33 cellular contexts compared by ENCODE assay signal in the genomic region with DNA sequence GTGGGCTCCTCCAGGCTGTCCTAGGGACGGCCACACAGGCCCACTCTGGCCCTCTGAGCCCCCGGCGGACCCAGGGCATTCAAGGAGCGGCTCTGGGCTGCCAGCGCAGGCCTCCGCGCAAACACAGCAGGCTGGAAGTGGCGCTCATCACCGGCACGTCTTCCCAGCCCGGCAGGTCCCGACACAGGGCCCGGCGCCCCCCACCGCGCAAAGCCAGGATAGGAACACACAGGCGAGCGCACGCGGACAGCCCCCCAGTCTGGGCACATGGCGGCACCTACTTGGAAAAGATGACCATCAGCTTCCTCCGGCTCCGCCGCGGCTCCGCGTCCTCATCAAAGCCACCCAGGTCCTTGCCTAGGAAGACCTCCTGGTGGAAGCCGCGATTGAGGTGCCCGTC. TPM values are rescaled to one million over a fixed set of nuclear protein-coding genes. Genes with fewer than 3 reads are reported as not detected.
"Had no signal": no experiment of that assay in that cellular context is flagged by ENCODE, and none has a peak within 500 bp of the region (broad histone marks: within the 10 kb centered on the region; RNA-seq: fewer than 3 reads in every experiment).

No MANE protein-coding gene starts in this region.

- H2AFZ ChIP-seq: parathyroid adenoma had no signal

- H3K9ac ChIP-seq: parathyroid adenoma had no signal

- FAIRE-seq: urothelium cell line had no signal

- DNase-seq: naive thymus-derived CD8-positive, alpha-beta T cell; nephron progenitor cell; occipital lobe; ovary; posterior cingulate gyrus; psoas muscle; right cardiac atrium; spleen; stimulated activated CD4-positive, alpha-beta T cell treated with anti-CD3 and anti-CD28 coated beads, Interleukin-12 subunit alpha, Interleukin-12 subunit beta, amount 100 ng/mL, for 4 hours; stimulated activated CD4-positive, alpha-beta T cell treated with anti-CD3 and anti-CD28 coated beads, Interleukin-1b, Interleukin-23, amount 100 ng/mL, for 48 hours; stimulated activated CD4-positive, alpha-beta T cell treated with anti-CD3 and anti-CD28 coated beads, Interleukin-4, amount 100 ng/mL, for 1 hour; stimulated activated CD4-positive, alpha-beta T cell treated with anti-CD3 and anti-CD28 coated beads, Interleukin-4, amount 100 ng/mL, for 4 hours; stimulated activated CD8-positive, alpha-beta memory T cell treated with anti-CD3 and anti-CD28 coated beads, Interleukin-4, amount 100 ng/mL, for 48 hours; stimulated activated naive CD4-positive, alpha-beta T cell; stimulated activated naive CD8-positive, alpha-beta T cell treated with anti-CD3 and anti-CD28 coated beads, Interleukin-15, amount 100 ng/mL, for 72 hours; stimulated activated naive CD8-positive, alpha-beta T cell treated with anti-CD3 and anti-CD28 coated beads, Interleukin-15, Interleukin-2, amounts not matched to agents 100 U/mL and 50 U/mL, for 24 hours; testis; tibial artery; trophoblast cell had no signal

- ATAC-seq: naive thymus-derived CD8-positive, alpha-beta T cell; natural killer cell treated with Interleukin-12 subunit alpha and Interleukin-12 subunit beta and Interleukin-15 and Interleukin-18, amount 100 ng/mL, for 72 hours; psoas muscle; right cardiac atrium; sciatic nerve; stimulated activated memory B cell treated with anti-CD40 and anti-IgM and Interleukin-4, amounts not matched to agents 10 μg/mL and 1 μg/mL and 100 μg/mL, for 72 hours; stimulated activated naive CD8-positive, alpha-beta T cell treated with anti-CD3 and anti-CD28 coated beads, Interleukin-15, amount 100 ng/mL, for 72 hours; stimulated activated naive CD8-positive, alpha-beta T cell treated with anti-CD3 and anti-CD28 coated beads, Interleukin-15, Interleukin-2, amounts not matched to agents 100 U/mL and 50 U/mL, for 24 hours had no signal

- H3K9me3 ChIP-seq: ovary, spleen, suprapubic skin, testis, tibial artery, vagina had no signal

- H3K9me3 Mint-ChIP-seq: naive thymus-derived CD8-positive, alpha-beta T cell; natural killer cell treated with Interleukin-12 subunit alpha and Interleukin-12 subunit beta and Interleukin-15 and Interleukin-18, amount 100 ng/mL, for 72 hours; nephron progenitor cell; neural crest cell; stimulated activated memory B cell treated with anti-CD40 and anti-IgM and Interleukin-4, amounts not matched to agents 10 μg/mL and 1 μg/mL and 100 μg/mL, for 72 hours; stimulated activated naive CD8-positive, alpha-beta T cell treated with anti-CD3 and anti-CD28 coated beads, Interleukin-15, amount 100 ng/mL, for 72 hours had no signal

- H3K27me3 ChIP-seq: ovary, spleen, suprapubic skin, testis, tibial artery, upper lobe of left lung, vagina had no signal

- H3K4me3 ChIP-seq: ovary, psoas muscle, skin epidermis, smooth muscle cell, spleen, suprapubic skin, testis, tibial artery, upper lobe of left lung, vagina had no signal

- H3K27ac Mint-ChIP-seq: nephron progenitor cell; progenitor cell of endocrine pancreas; stimulated activated memory B cell treated with anti-CD40 and anti-IgM and Interleukin-4, amounts not matched to agents 10 μg/mL and 1 μg/mL and 100 μg/mL, for 72 hours had no signal

- H3K4me3 Mint-ChIP-seq: natural killer cell treated with Interleukin-12 subunit alpha and Interleukin-12 subunit beta and Interleukin-15 and Interleukin-18, amount 100 ng/mL, for 72 hours; nephron progenitor cell; neural crest cell; stimulated activated memory B cell treated with anti-CD40 and anti-IgM and Interleukin-4, amounts not matched to agents 10 μg/mL and 1 μg/mL and 100 μg/mL, for 72 hours; stimulated activated naive CD8-positive, alpha-beta T cell treated with anti-CD3 and anti-CD28 coated beads, Interleukin-15, amount 100 ng/mL, for 72 hours had no signal

- H3K27ac ChIP-seq: ovary, parathyroid adenoma, psoas muscle, skin epidermis, spleen, suprapubic skin, testis, tibial artery, upper lobe of left lung, vagina had no signal

- H3K27me3 Mint-ChIP-seq: naive thymus-derived CD8-positive, alpha-beta T cell; natural killer cell treated with Interleukin-12 subunit alpha and Interleukin-12 subunit beta and Interleukin-15 and Interleukin-18, amount 100 ng/mL, for 72 hours; progenitor cell of endocrine pancreas; stimulated activated memory B cell treated with anti-CD40 and anti-IgM and Interleukin-4, amounts not matched to agents 10 μg/mL and 1 μg/mL and 100 μg/mL, for 72 hours; stimulated activated naive CD8-positive, alpha-beta T cell treated with anti-CD3 and anti-CD28 coated beads, Interleukin-15, amount 100 ng/mL, for 72 hours had no signal

- H3K36me3 ChIP-seq: ovary had no signal

- H3K4me2 ChIP-seq: smooth muscle cell had no signal

RNA-seq across cellular contexts. Expression of a gene that starts 14.2 kb away (rescaled TPM):
- total RNA-seq: occipital lobe, renal cortical epithelial cell, smooth muscle cell, vagina had no signal
- polyA plus RNA-seq: smooth muscle cell had no signal

RNA-seq across cellular contexts. Expression of a gene that starts 18.3 kb away (rescaled TPM):
- total RNA-seq: occipital lobe, vagina had no signal

RNA-seq across cellular contexts. Expression of a gene that starts 21.8 kb away (rescaled TPM):
- total RNA-seq: neural crest cell, occipital lobe, osteoblast, testis had no signal
